ENCODE assay signal across 1 cellular context in genomic region chr11:217704-218103, GRCh38.
TF ChIP-seq lines count a peak whose summit lies in the region.

No MANE protein-coding gene starts in this region.

TF ChIP-seq in SK-N-SH, 30 proteins besides CTCF, POLR2A, EP300 and RAD21:
- TF ChIP-seq CHD2 (IDR thresholded peaks at IDR 0.05; ENCODE audit: low read length, partially characterized antibody) (no peak), RCOR1 (IDR thresholded peaks at IDR 0.05; ENCODE audit: low read length) (no peak), RXRA (IDR thresholded peaks at IDR 0.05; ENCODE audit: borderline replicate concordance, low read depth) (no peak), EZH2phosphoT487 (IDR thresholded peaks at IDR 0.05; ENCODE audit: borderline replicate concordance, low read depth) (no peak), FOSL2 (IDR thresholded peaks at IDR 0.05; ENCODE audit: borderline replicate concordance, low read depth) (no peak), REST (IDR thresholded peaks at IDR 0.05; ENCODE audit: low read depth, low read length) (no peak), YY1 (IDR thresholded peaks at IDR 0.05; ENCODE audit: low read depth) (no peak), IRF3 (IDR thresholded peaks at IDR 0.05; ENCODE audit: low read depth, low read length) (no peak), SMC3 (IDR thresholded peaks at IDR 0.05; ENCODE audit: low read depth, low read length) (no peak), FOXJ3 (CRISPR knock-in tag; IDR thresholded peaks at IDR 0.05) (no peak), POLR2AphosphoS5 (IDR thresholded peaks at IDR 0.05; ENCODE audit: low read depth, low read length) (no peak), USF2 (IDR thresholded peaks at IDR 0.05; ENCODE audit: borderline replicate concordance, low read depth, low read length) (no peak), RFX5 (IDR thresholded peaks at IDR 0.05; ENCODE audit: low read length) (no peak), TCF12 (IDR thresholded peaks at IDR 0.05) (no peak), MEF2A (IDR thresholded peaks at IDR 0.05; ENCODE audit: borderline replicate concordance, low read depth) (no peak), SIN3A (IDR thresholded peaks at IDR 0.05; ENCODE audit: borderline replicate concordance, low read depth, low read length) (no peak), GABPA (IDR thresholded peaks at IDR 0.05; ENCODE audit: low read depth) (no peak), GATA2 (CRISPR knock-in tag; IDR thresholded peaks at IDR 0.05) (no peak), FOXM1 (IDR thresholded peaks at IDR 0.05; ENCODE audit: low read depth) (no peak), NFIC (IDR thresholded peaks at IDR 0.05; ENCODE audit: borderline replicate concordance) (no peak)
